ENCODE assay signal across 10 cellular contexts in the genomic region with DNA sequence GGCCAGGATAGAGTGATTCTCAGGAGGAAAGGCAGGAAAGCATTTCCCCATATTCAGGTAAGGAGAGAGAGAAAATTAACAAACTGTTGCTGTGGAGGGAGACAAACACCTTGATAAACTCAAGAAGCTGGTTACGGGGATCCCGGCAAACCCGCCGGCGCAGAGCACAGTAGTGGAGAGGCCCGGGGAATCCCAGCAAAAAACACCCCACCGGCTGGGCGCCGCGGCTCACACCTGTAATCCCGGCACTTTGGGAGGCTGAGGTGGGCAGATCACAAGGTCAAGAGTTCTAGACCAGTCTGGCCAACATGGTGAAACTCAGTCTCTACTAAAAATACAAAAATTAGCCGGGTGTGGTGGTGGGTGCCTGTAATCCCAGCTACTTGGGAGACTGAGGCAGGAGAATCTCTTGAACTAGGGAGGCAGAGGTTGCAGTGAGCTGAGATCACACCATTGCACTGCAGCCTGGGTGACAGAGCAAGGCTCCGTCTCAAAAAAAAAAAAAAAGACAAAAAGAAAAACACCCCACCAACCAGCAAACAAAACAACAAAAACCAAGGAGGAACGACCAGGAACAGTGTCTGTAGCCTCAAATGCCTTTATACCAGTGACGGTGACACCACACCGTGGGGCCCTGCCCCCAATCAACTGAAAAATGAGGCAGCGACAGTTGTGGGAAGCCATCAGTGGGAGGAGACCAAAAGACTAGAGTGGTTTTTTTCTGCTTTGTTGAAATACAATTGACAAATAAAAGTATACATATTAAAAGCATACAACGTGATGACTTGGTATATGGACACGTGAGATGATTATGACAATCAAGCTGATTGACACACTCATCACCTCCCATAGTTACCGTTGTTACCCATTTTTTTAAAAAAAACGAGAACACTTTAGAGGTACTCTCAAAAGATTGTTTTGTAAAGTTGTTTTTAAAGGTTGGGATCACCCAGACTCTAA. TPM values are rescaled to one million over a fixed set of nuclear protein-coding genes. Genes with fewer than 3 reads are reported as not detected.
DNase-seq lines count a peak whose midpoint lies in the region; ATAC-seq and TF ChIP-seq lines count a peak whose summit lies in the region.
"Had no signal": no experiment of that assay in that cellular context is flagged by ENCODE, and none has a peak within 500 bp of the region (broad histone marks: within the 10 kb centered on the region; RNA-seq: fewer than 3 reads in every experiment).

No MANE protein-coding gene starts in this region.

- no peaks in the 10 kb centered on the region for H3K36me3 Mint-ChIP-seq in HFFc6 (ENCODE audit: low read depth)
- peaks cover 3% of the 10 kb centered on the region for H3K36me3 Mint-ChIP-seq in T-helper 1 cell treated with Interleukin-12 subunit alpha and Interleukin-12 subunit beta and Interleukin-4 antibody, amounts not matched to agents 30 μg/mL and 1 μg/mL, for 36 hours (ENCODE audit: low read depth)
- peaks cover 7% of the 10 kb centered on the region for H3K36me3 Mint-ChIP-seq in activated naive CD4-positive, alpha-beta T cell treated with anti-CD3 and anti-CD28 coated beads, Interleukin-2, amount 10 ng/mL, durations not matched to agents 7 days and 5 days

- ATAC-seq in HG03354 (IDR thresholded peaks at IDR 0.05; ENCODE audit: poor library complexity, severe bottlenecking, unreplicated experiment) (no peak), HG03520 (IDR thresholded peaks at IDR 0.05; ENCODE audit: unreplicated experiment) (no peak), omental fat pad (ENCODE audit: low FRiP score) (no peak)

- no peaks in the 10 kb centered on the region for H3K36me3 ChIP-seq in smooth muscle cell (ENCODE audit: low read depth)
- H3K36me3 ChIP-seq: esophagus squamous epithelium had no signal

- H3K4me1 ChIP-seq in smooth muscle cell (ENCODE audit: low read depth), result peaks cover 4% of the 10 kb centered on the region

- no peaks in the 10 kb centered on the region for H3K79me2 ChIP-seq in smooth muscle cell (ENCODE audit: low read depth)

- H3K4me3 ChIP-seq in smooth muscle cell, result no peak overlapping the region
- H3K4me3 ChIP-seq: esophagus squamous epithelium had no signal

- 82% methylated on average over 21 of the region's 21 CpGs for WGBS in smooth muscle cell (ENCODE audit: low lambda C conversion rate)

- H3K4me2 ChIP-seq in smooth muscle cell, result peak overlapping the region; percentile 49

- H3K9me3 Mint-ChIP-seq in HFFc6, result no peaks in the 10 kb centered on the region
- H3K9me3 Mint-ChIP-seq in T-helper 1 cell treated with Interleukin-12 subunit alpha and Interleukin-12 subunit beta and Interleukin-4 antibody, amounts not matched to agents 30 μg/mL and 1 μg/mL, for 36 hours, result peaks cover 12% of the 10 kb centered on the region
- peaks cover 16% of the 10 kb centered on the region for H3K9me3 Mint-ChIP-seq in activated naive CD4-positive, alpha-beta T cell treated with anti-CD3 and anti-CD28 coated beads, Interleukin-2, amount 10 ng/mL, durations not matched to agents 7 days and 5 days
- H3K9me3 Mint-ChIP-seq: activated B cell treated with CpG ODN at 0.5 μM for 24 hours had no signal

- peak overlapping the region; percentile 29 for H3K27ac Mint-ChIP-seq in HFFc6
- H3K27ac Mint-ChIP-seq in T-helper 1 cell treated with Interleukin-12 subunit alpha and Interleukin-12 subunit beta and Interleukin-4 antibody, amounts not matched to agents 30 μg/mL and 1 μg/mL, for 36 hours, result peak overlapping the region; percentile 87
- H3K27ac Mint-ChIP-seq in activated naive CD4-positive, alpha-beta T cell treated with anti-CD3 and anti-CD28 coated beads, Interleukin-2, amount 10 ng/mL, durations not matched to agents 7 days and 5 days, result peak overlapping the region; percentile 84
- H3K27ac Mint-ChIP-seq: activated B cell treated with CpG ODN at 0.5 μM for 24 hours had no signal

- no peak overlapping the region for H3K9ac ChIP-seq in smooth muscle cell (ENCODE audit: low read depth)

- H3K27me3 Mint-ChIP-seq in HFFc6 (ENCODE audit: insufficient read depth), result peaks cover 11% of the 10 kb centered on the region
- H3K27me3 Mint-ChIP-seq in T-helper 1 cell treated with Interleukin-12 subunit alpha and Interleukin-12 subunit beta and Interleukin-4 antibody, amounts not matched to agents 30 μg/mL and 1 μg/mL, for 36 hours (ENCODE audit: low read depth), result no peaks in the 10 kb centered on the region
- H3K27me3 Mint-ChIP-seq in activated naive CD4-positive, alpha-beta T cell treated with anti-CD3 and anti-CD28 coated beads, Interleukin-2, amount 10 ng/mL, durations not matched to agents 7 days and 5 days, result peaks cover 9% of the 10 kb centered on the region

- CTCF ChIA-PET in activated naive CD4-positive, alpha-beta T cell treated with anti-CD3 and anti-CD28 coated beads, Interleukin-2, amount 10 ng/mL, durations not matched to agents 7 days and 5 days (lab: Charles Lee), result interaction anchor here (0.6 to 4.5 kb wide), 22 partner anchors 10 to 386 kb away, joined by 3 to 25 read pairs (median 4); no protein-coding TSS in a partner anchor

- H3K27me3 ChIP-seq in smooth muscle cell (ENCODE audit: low read depth), result no peaks in the 10 kb centered on the region
- H3K27me3 ChIP-seq: esophagus squamous epithelium had no signal

- H3K4me3 Mint-ChIP-seq in HFFc6, result no peak overlapping the region
- peak overlapping the region; percentile 32 for H3K4me3 Mint-ChIP-seq in T-helper 1 cell treated with Interleukin-12 subunit alpha and Interleukin-12 subunit beta and Interleukin-4 antibody, amounts not matched to agents 30 μg/mL and 1 μg/mL, for 36 hours
- H3K4me3 Mint-ChIP-seq in activated naive CD4-positive, alpha-beta T cell treated with anti-CD3 and anti-CD28 coated beads, Interleukin-2, amount 10 ng/mL, durations not matched to agents 7 days and 5 days, result peak overlapping the region; percentile 18
- H3K4me3 Mint-ChIP-seq: activated B cell treated with CpG ODN at 0.5 μM for 24 hours had no signal

- peak overlapping the region; percentile 65 for H2AFZ ChIP-seq in smooth muscle cell (ENCODE audit: low read depth)

- H3K27ac ChIP-seq in smooth muscle cell (ENCODE audit: low read depth), result no peak overlapping the region
- H3K27ac ChIP-seq: esophagus squamous epithelium had no signal

- TF ChIP-seq CTCF in HFFc6 (IDR thresholded peaks at IDR 0.05), result no peak
- no peak for TF ChIP-seq CTCF in smooth muscle cell (IDR thresholded peaks at IDR 0.05; ENCODE audit: borderline replicate concordance, insufficient read depth, poor library complexity, severe bottlenecking)
- no peak for TF ChIP-seq CTCF in omental fat pad (IDR thresholded peaks at IDR 0.05)

- H3K4me1 Mint-ChIP-seq in HFFc6 (ENCODE audit: low read depth), result peaks cover 12% of the 10 kb centered on the region
- peaks cover 12% of the 10 kb centered on the region for H3K4me1 Mint-ChIP-seq in T-helper 1 cell treated with Interleukin-12 subunit alpha and Interleukin-12 subunit beta and Interleukin-4 antibody, amounts not matched to agents 30 μg/mL and 1 μg/mL, for 36 hours (ENCODE audit: low read depth)
- peaks cover 41% of the 10 kb centered on the region for H3K4me1 Mint-ChIP-seq in activated naive CD4-positive, alpha-beta T cell treated with anti-CD3 and anti-CD28 coated beads, Interleukin-2, amount 10 ng/mL, durations not matched to agents 7 days and 5 days

- DNase-seq in HFFc6 (no peak), smooth muscle cell (lab: John Stamatoyannopoulos, UW; ENCODE audit: unreplicated experiment) (no peak), omental fat pad (ENCODE audit: low spot score) (no peak), SW480 (ENCODE audit: low spot score) (no peak)
- DNase-seq in activated naive CD4-positive, alpha-beta T cell treated with anti-CD3 and anti-CD28 coated beads, Interleukin-2, amount 10 ng/mL, durations not matched to agents 7 days and 5 days, result peak; percentile 75
- DNase-seq: esophagus squamous epithelium had no signal

- H3K9me3 ChIP-seq in smooth muscle cell (replicated peaks; ENCODE audit: low read depth), result no peaks in the 10 kb centered on the region
- H3K9me3 ChIP-seq: esophagus squamous epithelium had no signal

- H4K20me1 ChIP-seq in smooth muscle cell (ENCODE audit: low read depth), result no peaks in the 10 kb centered on the region

- no peaks in the 10 kb centered on the region for H3F3A ChIP-seq in smooth muscle cell (ENCODE audit: low read depth)

RNA-seq across cellular contexts. Expression of gene IDH2, which starts 40.2 kb away (rescaled TPM):
- total RNA-seq in HFFc6 (2021; fragmentation: NEBNext Ultra II Directional; extraction: Animal tissue kit (Norgen Biotek cat#: 25700)), result 10 to 100 TPM; 26.3 to 32.4 (median 28.9) TPM
- total RNA-seq in smooth muscle cell, result 67.9 and 82.9 TPM in 2 replicates
- polyA plus RNA-seq in smooth muscle cell, result 265 and 278 TPM in 2 replicates
- total RNA-seq in omental fat pad, result 10 to 100 TPM; 24.9 to 43.7 (median 35.2) TPM

RNA-seq across cellular contexts. Expression of gene SEMA4B, which starts 58.6 kb away (rescaled TPM):
- 1 to 10 TPM; 5.6 to 7.7 (median 7.2) TPM for total RNA-seq in HFFc6 (2021; fragmentation: NEBNext Ultra II Directional; extraction: Animal tissue kit (Norgen Biotek cat#: 25700))
- total RNA-seq in smooth muscle cell, result 26.5 and 29.6 TPM in 2 replicates
- polyA plus RNA-seq in smooth muscle cell, result 51.4 and 57.1 TPM in 2 replicates
- total RNA-seq in omental fat pad, result 10 to 100 TPM in 3 of 4 donors, 1 to 10 TPM in 1; 9.3 to 24.4 (median 17.6) TPM

Comparison
In these comparisons a context has a peak if more than half of its experiments do, and no peak if none do; other contexts are left out.
1. H3K27ac Mint-ChIP-seq: peak in every context shown above with its lines; median percentile 87 in T-helper 1 cell treated with Interleukin-12 subunit alpha and Interleukin-12 subunit beta and Interleukin-4 antibody, amounts not matched to agents 30 μg/mL and 1 μg/mL, for 36 hours; 84 in activated naive CD4-positive, alpha-beta T cell treated with anti-CD3 and anti-CD28 coated beads, Interleukin-2, amount 10 ng/mL, durations not matched to agents 7 days and 5 days; 29 in HFFc6.